2 cellular contexts compared by ENCODE assay signal in genomic region chr10:12797471-12798262, GRCh38.
TF ChIP-seq lines count a peak whose summit lies in the region.

No MANE protein-coding gene starts in this region.

TF ChIP-seq in HCT116, 20 proteins besides CTCF, POLR2A, EP300 and RAD21 (continued from another document):
- TF ChIP-seq REST (IDR thresholded peaks at IDR 0.05; ENCODE audit: low read depth) (no peak), ZBTB33 (IDR thresholded peaks at IDR 0.05; ENCODE audit: extremely low read depth, insufficient replicate concordance, low read length) (no peak), CEBPB (IDR thresholded peaks at IDR 0.05; ENCODE audit: low read depth) (no peak), EZH2phosphoT487 (IDR thresholded peaks at IDR 0.05; ENCODE audit: borderline replicate concordance) (no peak), MAX (IDR thresholded peaks at IDR 0.05) (0 out of 2 replicates have a peak, but pooled peaks have one; percentile 27), EGR1 (IDR thresholded peaks at IDR 0.05; ENCODE audit: low read depth) (no peak), TCF7L2 (IDR thresholded peaks at IDR 0.05; ENCODE audit: borderline replicate concordance, extremely low read depth, insufficient read depth, insufficient read length) (no peak), YY1 (IDR thresholded peaks at IDR 0.05; ENCODE audit: extremely low read depth, insufficient replicate concordance, low read depth, low read length) (no peak), JUND (IDR thresholded peaks at IDR 0.05) (0 out of 2 replicates have a peak, but pooled peaks have one; percentile 12), SRF (IDR thresholded peaks at IDR 0.05; ENCODE audit: low read depth) (0 out of 2 replicates have a peak, but pooled peaks have one; percentile 32), ZFX (IDR thresholded peaks at IDR 0.05) (no peak), FOSL1 (IDR thresholded peaks at IDR 0.05; ENCODE audit: low read depth) (no peak), CBX3 (IDR thresholded peaks at IDR 0.05; ENCODE audit: low read depth) (no peak), EZH2 (IDR thresholded peaks at IDR 0.05) (no peak), SIN3A (IDR thresholded peaks at IDR 0.05; ENCODE audit: low read depth) (no peak)

TF ChIP-seq in WTC11, 78 proteins besides CTCF, POLR2A, EP300 and RAD21 (continued from another document):
- TF ChIP-seq ATF6 (CRISPR knock-in tag; IDR thresholded peaks at IDR 0.05) (no peak), PREB (CRISPR knock-in tag; IDR thresholded peaks at IDR 0.05; ENCODE audit: borderline replicate concordance) (no peak), ZNF423 (CRISPR knock-in tag; IDR thresholded peaks at IDR 0.05) (no peak), ARID4B (CRISPR knock-in tag; IDR thresholded peaks at IDR 0.05; ENCODE audit: borderline replicate concordance) (no peak), CREM (CRISPR knock-in tag; IDR thresholded peaks at IDR 0.05) (no peak), SMAD3 (CRISPR knock-in tag; IDR thresholded peaks at IDR 0.05; ENCODE audit: borderline replicate concordance) (no peak), FOXJ3 (CRISPR knock-in tag; IDR thresholded peaks at IDR 0.05; ENCODE audit: borderline replicate concordance) (no peak), TEAD1 (CRISPR knock-in tag; IDR thresholded peaks at IDR 0.05) (no peak), STAT6 (CRISPR knock-in tag; conservative IDR thresholded peaks at IDR 0.05; ENCODE audit: low read depth) (no peak), USF2 (CRISPR knock-in tag; IDR thresholded peaks at IDR 0.05) (no peak), FOXP4 (CRISPR knock-in tag; IDR thresholded peaks at IDR 0.05) (no peak), CDX4 (CRISPR knock-in tag; IDR thresholded peaks at IDR 0.05; ENCODE audit: borderline replicate concordance) (no peak), FOXP1 (CRISPR knock-in tag; IDR thresholded peaks at IDR 0.05; ENCODE audit: borderline replicate concordance) (no peak), JUN (CRISPR knock-in tag; IDR thresholded peaks at IDR 0.05) (no peak), ZNF263 (CRISPR knock-in tag; IDR thresholded peaks at IDR 0.05; ENCODE audit: low read depth) (no peak), MLX (CRISPR knock-in tag; IDR thresholded peaks at IDR 0.05) (no peak)
